ENCODE assay signal across 20 cellular contexts in the genomic region with DNA sequence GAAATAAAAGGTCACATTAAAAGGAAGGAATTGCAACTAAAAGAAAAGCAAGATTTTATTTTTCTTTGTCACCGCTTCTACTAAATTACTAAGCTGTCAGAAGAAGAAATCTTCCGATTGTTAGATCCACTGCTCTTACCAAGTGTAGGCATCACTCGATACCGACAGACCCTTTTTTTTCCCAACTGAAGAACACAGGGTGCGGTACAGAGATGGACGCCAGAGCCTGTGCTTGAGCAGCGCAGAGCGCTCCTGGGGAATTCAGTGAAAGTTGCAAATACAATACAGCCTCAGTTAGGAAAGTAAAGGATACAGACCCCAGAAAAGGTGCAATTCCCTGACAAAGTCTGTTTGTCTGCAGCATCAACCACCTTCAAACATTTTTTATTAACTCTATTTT.
DNase-seq lines count a peak whose midpoint lies in the region; ATAC-seq, FAIRE-seq and TF ChIP-seq lines count a peak whose summit lies in the region.
"Had no signal": no experiment of that assay in that cellular context is flagged by ENCODE, and none has a peak within 500 bp of the region (broad histone marks: within the 10 kb centered on the region; RNA-seq: fewer than 3 reads in every experiment).

No MANE protein-coding gene starts in this region.

- H3K27ac ChIP-seq in astrocyte (ENCODE audit: low read depth, low read length) (no peak overlapping the region), iPS-20b (ENCODE audit: low read length) (no peak overlapping the region), temporal lobe (ENCODE audit: low read depth, low read length) (peak overlapping the region; percentile 51)
- H3K27ac ChIP-seq: breast epithelium, psoas muscle, testis had no signal

- H4K20me1 ChIP-seq in astrocyte (ENCODE audit: insufficient read depth, low read length), result no peaks in the 10 kb centered on the region

- H3K36me3 Mint-ChIP-seq in astrocyte (ENCODE audit: low read depth, unreplicated experiment) (no peaks in the 10 kb centered on the region), type B pancreatic cell (no peaks in the 10 kb centered on the region)
- H3K36me3 Mint-ChIP-seq: activated naive CD8-positive, alpha-beta T cell had no signal

- H3K4me1 ChIP-seq in astrocyte (ENCODE audit: insufficient read depth, low read length) (peaks cover 3% of the 10 kb centered on the region), iPS-20b (ENCODE audit: insufficient read depth, low read length) (peaks cover 35% of the 10 kb centered on the region; the same call in 1 of the 2 replicates)
- H3K4me1 ChIP-seq: breast epithelium, psoas muscle, testis had no signal

- no peak for FAIRE-seq in astrocyte (lab: Jason Lieb, UNC)
- FAIRE-seq: RCC 7860 had no signal

- no peak overlapping the region for H3K4me3 ChIP-seq in astrocyte (ENCODE audit: insufficient read depth, low read depth, low read length)
- H3K4me3 ChIP-seq in iPS-20b (ENCODE audit: low read length), result peak overlapping the region; percentile 2; the same call in 1 of the 2 replicates
- H3K4me3 ChIP-seq: psoas muscle, testis had no signal

- H3K9me3 ChIP-seq in astrocyte (ENCODE audit: insufficient read depth, low read depth, low read length) (no peaks in the 10 kb centered on the region), iPS-20b (ENCODE audit: insufficient read depth, low read depth, low read length) (peaks cover 14% of the 10 kb centered on the region)
- H3K9me3 ChIP-seq: testis had no signal

- H3K27me3 ChIP-seq in astrocyte (ENCODE audit: insufficient read depth, low read length) (no peaks in the 10 kb centered on the region), iPS-20b (ENCODE audit: insufficient read depth, low read length) (no peaks in the 10 kb centered on the region)
- H3K27me3 ChIP-seq: breast epithelium, testis had no signal

- H3K4me3 Mint-ChIP-seq in astrocyte (ENCODE audit: unreplicated experiment) (no peak overlapping the region), type B pancreatic cell (no peak overlapping the region)
- H3K4me3 Mint-ChIP-seq: activated naive CD8-positive, alpha-beta T cell; activated T-cell treated with anti-CD3 and anti-CD28 coated beads, Interleukin-2, amount 50 U/mL, for 72 hours; dendritic cell treated with granulocyte-macrophage colony-stimulating factor and Interleukin-4, amounts not matched to agents 40 ng/mL and 50 ng/mL, for 4 days; nephron; T-helper 2 cell treated with Interferon-gamma antibody and Interleukin-4, amounts not matched to agents 5 μg/mL and 100 μg/mL, for 36 hours had no signal

- peak overlapping the region; percentile 45 for H3K9ac ChIP-seq in astrocyte (ENCODE audit: low read length)
- peak overlapping the region; percentile 37; the same call in 1 of the 2 replicates for H3K9ac ChIP-seq in iPS-20b (ENCODE audit: low read depth, low read length)

- H2AFZ ChIP-seq in astrocyte (ENCODE audit: low read depth, low read length), result peak overlapping the region; percentile 59

- no peaks in the 10 kb centered on the region for H3K79me2 ChIP-seq in astrocyte (ENCODE audit: insufficient read depth, low read length)

- peaks cover 3% of the 10 kb centered on the region for H3K9me3 Mint-ChIP-seq in astrocyte (ENCODE audit: unreplicated experiment)
- H3K9me3 Mint-ChIP-seq in type B pancreatic cell, result no peaks in the 10 kb centered on the region
- H3K9me3 Mint-ChIP-seq: T-helper 2 cell treated with Interferon-gamma antibody and Interleukin-4, amounts not matched to agents 5 μg/mL and 100 μg/mL, for 36 hours had no signal

- DNase-seq in NCI-H2227 (lab: John Stamatoyannopoulos, UW; ENCODE audit: unreplicated experiment), result peak; percentile 50
- DNase-seq in astrocyte (ENCODE audit: low read depth), result no peak
- no peak for DNase-seq in type B pancreatic cell (ENCODE audit: extremely low spot score, unreplicated experiment)
- no peak for DNase-seq in NCI-H524 treated with DMSO at 0.1 percent for 48 hours (lab: John Stamatoyannopoulos, UW)
- DNase-seq: activated T-cell treated with anti-CD3 and anti-CD28 coated beads, Interleukin-2, amount 50 U/mL, for 72 hours; AML-193; NCI-H1092 treated with DMSO at 0.1 percent for 48 hours; NCI-H774; psoas muscle; stimulated activated CD4-positive, alpha-beta T cell treated with anti-CD3 and anti-CD28 coated beads, Interleukin-12 subunit alpha, Interleukin-12 subunit beta, amount 100 ng/mL, for 4 hours; testis had no signal

- H3K36me3 ChIP-seq in astrocyte (ENCODE audit: insufficient read depth, low read length) (no peaks in the 10 kb centered on the region), iPS-20b (ENCODE audit: insufficient read depth, low read depth, low read length) (no peaks in the 10 kb centered on the region)
- H3K36me3 ChIP-seq: breast epithelium had no signal

- TF ChIP-seq CTCF in astrocyte (IDR thresholded peaks at IDR 0.05; ENCODE audit: insufficient read depth, low read depth, low read length) (no peak), type B pancreatic cell (conservative IDR thresholded peaks at IDR 0.05) (no peak)

- H3K27ac Mint-ChIP-seq in astrocyte (ENCODE audit: unreplicated experiment) (no peak overlapping the region), type B pancreatic cell (no peak overlapping the region)
- H3K27ac Mint-ChIP-seq: activated naive CD8-positive, alpha-beta T cell; activated T-cell treated with anti-CD3 and anti-CD28 coated beads, Interleukin-2, amount 50 U/mL, for 72 hours; dendritic cell treated with granulocyte-macrophage colony-stimulating factor and Interleukin-4, amounts not matched to agents 40 ng/mL and 50 ng/mL, for 4 days; nephron; T-helper 2 cell treated with Interferon-gamma antibody and Interleukin-4, amounts not matched to agents 5 μg/mL and 100 μg/mL, for 36 hours had no signal

- H3K27me3 Mint-ChIP-seq in astrocyte (ENCODE audit: low read depth, unreplicated experiment) (no peaks in the 10 kb centered on the region), type B pancreatic cell (peaks cover 2% of the 10 kb centered on the region)
- H3K27me3 Mint-ChIP-seq: dendritic cell treated with granulocyte-macrophage colony-stimulating factor and Interleukin-4, amounts not matched to agents 40 ng/mL and 50 ng/mL, for 4 days had no signal

- ATAC-seq in HG03025 (IDR thresholded peaks at IDR 0.05; ENCODE audit: low FRiP score, unreplicated experiment), result no peak
- ATAC-seq: activated T-cell treated with anti-CD3 and anti-CD28 coated beads, Interleukin-2, amount 50 U/mL, for 72 hours; psoas muscle had no signal

- H3K4me1 Mint-ChIP-seq in astrocyte (ENCODE audit: low read depth, unreplicated experiment) (peaks cover 8% of the 10 kb centered on the region), type B pancreatic cell (ENCODE audit: unreplicated experiment) (no peaks in the 10 kb centered on the region)
- H3K4me1 Mint-ChIP-seq: nephron had no signal

- H3K4me2 ChIP-seq in astrocyte (ENCODE audit: low read length), result peak overlapping the region; percentile 80
